28 cellular contexts compared by ENCODE assay signal in genomic region chr15:40775007-40775406, GRCh38. TPM values are rescaled to one million over a fixed set of nuclear protein-coding genes. Genes with fewer than 3 reads are reported as not detected.
"Had no signal": no experiment of that assay in that cellular context is flagged by ENCODE, and none has a peak within 500 bp of the region (broad histone marks: within the 10 kb centered on the region; RNA-seq: fewer than 3 reads in every experiment).

No MANE protein-coding gene starts in this region.

- H3K4me3 ChIP-seq: ascending aorta, body of pancreas, SJCRH30 had no signal

- H3K27me3 Mint-ChIP-seq: activated CD8-positive, alpha-beta T cell treated with anti-CD3 and anti-CD28 coated beads for 36 hours; activated naive CD8-positive, alpha-beta T cell treated with anti-CD3 and anti-CD28 coated beads, Interleukin-2, amount 50 U/mL, for 24 hours; IgD-negative memory B cell had no signal

- H3K9ac ChIP-seq: KMS-11, SK-N-SH had no signal

- DNase-seq: activated CD4-positive, alpha-beta T cell treated with anti-CD3 and anti-CD28 coated beads for 4 hours; activated CD8-positive, alpha-beta memory T cell treated with anti-CD3 and anti-CD28 coated beads, Interleukin-2, amount 50 U/mL, for 4 hours; activated CD8-positive, alpha-beta T cell treated with anti-CD3 and anti-CD28 coated beads for 36 hours; activated effector memory CD4-positive, alpha-beta T cell treated with anti-CD3 and anti-CD28 coated beads, Interleukin-2, amount 50 U/mL, for 16 hours; activated naive CD4-positive, alpha-beta T cell treated with Interleukin-2 at 50 U/mL for 16 hours; activated naive CD8-positive, alpha-beta T cell treated with anti-CD3 and anti-CD28 coated beads, Interleukin-2, amount 50 U/mL, for 24 hours; amniotic stem cell; body of pancreas; NCI-H1092; NCI-H1436; NCI-H1694 treated with DMSO at 0.1 percent for 48 hours; NCI-H2029 treated with DMSO at 0.1 percent for 48 hours; NCI-H345; NCI-H510A; NCI-H526 treated with DMSO at 0.1 percent for 48 hours; NCI-H82; OCI-M1; Right ventricle myocardium superior; RPMI8226; SJCRH30; SK-N-SH had no signal

- H3K36me3 Mint-ChIP-seq: IgD-negative memory B cell had no signal

- H3K4me2 ChIP-seq: KMS-11, SK-N-SH had no signal

- H3K9me3 ChIP-seq: ascending aorta, body of pancreas, SJCRH30, SK-N-SH had no signal

- H3K4me3 Mint-ChIP-seq: activated CD8-positive, alpha-beta T cell treated with anti-CD3 and anti-CD28 coated beads for 36 hours; activated naive CD8-positive, alpha-beta T cell treated with anti-CD3 and anti-CD28 coated beads, Interleukin-2, amount 50 U/mL, for 24 hours; activated T-helper 1 cell treated with anti-CD3 and anti-CD28 coated beads, Interleukin-12 subunit alpha, Interleukin-12 subunit beta, Interleukin-2, Interleukin-4 antibody, amounts not matched to agents 30 ng/mL and 10 ng/mL and 1 ng/mL, durations not matched to agents 14 hours and 24 hours and 36 hours had no signal

- H3K4me1 ChIP-seq: ascending aorta, body of pancreas had no signal

- H3K27ac Mint-ChIP-seq: activated CD8-positive, alpha-beta T cell treated with anti-CD3 and anti-CD28 coated beads for 36 hours; activated naive CD8-positive, alpha-beta T cell treated with anti-CD3 and anti-CD28 coated beads, Interleukin-2, amount 50 U/mL, for 24 hours; activated T-helper 1 cell treated with anti-CD3 and anti-CD28 coated beads, Interleukin-12 subunit alpha, Interleukin-12 subunit beta, Interleukin-2, Interleukin-4 antibody, amounts not matched to agents 30 ng/mL and 10 ng/mL and 1 ng/mL, durations not matched to agents 14 hours and 24 hours and 36 hours; IgD-negative memory B cell had no signal

- H3K9me3 Mint-ChIP-seq: activated CD8-positive, alpha-beta T cell treated with anti-CD3 and anti-CD28 coated beads for 36 hours; activated naive CD4-positive, alpha-beta T cell treated with anti-CD3 and anti-CD28 coated beads, Interleukin-2, amount 50 U/mL, for 72 hours; activated naive CD8-positive, alpha-beta T cell treated with anti-CD3 and anti-CD28 coated beads, Interleukin-2, amount 50 U/mL, for 24 hours; activated T-helper 1 cell treated with anti-CD3 and anti-CD28 coated beads, Interleukin-12 subunit alpha, Interleukin-12 subunit beta, Interleukin-2, Interleukin-4 antibody, amounts not matched to agents 30 ng/mL and 10 ng/mL and 1 ng/mL, durations not matched to agents 14 hours and 24 hours and 36 hours; IgD-negative memory B cell had no signal

- H3K27me3 ChIP-seq: ascending aorta, body of pancreas, SJCRH30 had no signal

- H3K27ac ChIP-seq: ascending aorta, body of pancreas, KMS-11, SJCRH30 had no signal

- ATAC-seq: activated CD4-positive, CD25-positive, alpha-beta regulatory T cell treated with anti-CD3 and anti-CD28 coated beads, Interleukin-2, amount 50 U/mL, for 24 hours; activated CD8-positive, alpha-beta T cell treated with anti-CD3 and anti-CD28 coated beads for 36 hours; activated naive CD4-positive, alpha-beta T cell treated with anti-CD3 and anti-CD28 coated beads, Interleukin-2, amount 50 U/mL, for 72 hours; activated naive CD8-positive, alpha-beta T cell treated with anti-CD3 and anti-CD28 coated beads, Interleukin-2, amount 50 U/mL, for 24 hours; body of pancreas; Panc1 had no signal

RNA-seq across cellular contexts. Expression of gene C15orf62, which starts 5.2 kb away (rescaled TPM):
- total RNA-seq: ascending aorta had no signal
- polyA plus RNA-seq: SK-N-SH had no signal

RNA-seq across cellular contexts. Expression of gene GCHFR, which starts 11.1 kb away (rescaled TPM):
- total RNA-seq: SJCRH30 had no signal
